Comparison of ENCODE assay signal across 12 cellular contexts in the genomic region with DNA sequence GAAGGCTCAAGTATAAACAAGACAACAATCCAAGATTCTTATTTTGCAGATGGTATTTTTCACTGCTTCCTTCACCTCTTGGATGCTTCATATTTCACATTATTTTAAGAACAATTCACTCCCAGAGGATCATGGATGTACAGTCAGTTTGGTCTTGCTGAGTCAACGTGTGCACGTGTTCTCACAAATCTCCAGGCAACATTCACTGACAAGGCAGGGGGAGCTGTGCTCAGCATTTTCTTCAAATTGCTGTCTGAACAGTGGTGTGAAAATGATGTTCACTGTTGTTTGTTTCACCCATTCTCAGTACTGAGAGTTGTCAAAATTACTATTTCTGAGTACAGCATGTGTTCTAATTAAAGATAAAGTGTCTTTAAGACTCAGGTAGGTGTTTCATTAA.
A peak's percentile ranks its signal among the peaks of the same experiment; 100 is the strongest.
DNase-seq lines count a peak whose midpoint lies in the region; ATAC-seq and TF ChIP-seq lines count a peak whose summit lies in the region.
"Had no signal": no experiment of that assay in that cellular context is flagged by ENCODE, and none has a peak within 500 bp of the region (broad histone marks: within the 10 kb centered on the region; RNA-seq: fewer than 3 reads in every experiment).

No MANE protein-coding gene starts in this region.

- H3K36me3 ChIP-seq in PC-3 (ENCODE audit: low read depth, low read length): no peaks in the 10 kb centered on the region
- H3K36me3 ChIP-seq: gastroesophageal sphincter, neutrophil had no signal

- no peak overlapping the region for H3K9ac ChIP-seq in PC-3 (ENCODE audit: low read length)

- CTCF ChIA-PET in activated CD4-positive, alpha-beta T cell treated with anti-CD3 and anti-CD28 coated beads for 36 hours (lab: Charles Lee): interaction anchor here (0.6 kb wide), 1 partner anchor 69 kb away, joined by 3 read pairs; no protein-coding TSS in a partner anchor
- CTCF ChIA-PET in PC-3 (lab: Charles Lee): interaction anchor here (0.6 kb wide), 2 partner anchors 303 to 819 kb away, joined by 4 read pairs; no protein-coding TSS in a partner anchor

- POLR2A ChIA-PET in activated CD4-positive, alpha-beta T cell treated with anti-CD3 and anti-CD28 coated beads for 36 hours (lab: Charles Lee): no interaction called here
- POLR2A ChIA-PET in PC-3 (lab: Charles Lee; ENCODE audit: unreplicated experiment): no interaction called here

- H3K4me3 ChIP-seq in PC-3 (ENCODE audit: low read length): no peak overlapping the region
- no peak overlapping the region for H3K4me3 ChIP-seq in skeletal muscle cell (ENCODE audit: low read depth, low read length)
- H3K4me3 ChIP-seq: gastroesophageal sphincter had no signal

- no peak overlapping the region for H2AFZ ChIP-seq in PC-3 (ENCODE audit: low read length)

- H3K4me2 ChIP-seq in PC-3 (ENCODE audit: low read length): no peak overlapping the region

- H3K27ac ChIP-seq in PC-3 (ENCODE audit: low read length): no peak overlapping the region
- H3K27ac ChIP-seq: gastroesophageal sphincter, neutrophil had no signal

- no peak overlapping the region for H3K27ac Mint-ChIP-seq in activated CD4-positive, alpha-beta T cell treated with anti-CD3 and anti-CD28 coated beads for 36 hours
- H3K27ac Mint-ChIP-seq: CD4-positive, CD25-positive, alpha-beta regulatory T cell had no signal

- no TSS peak for BruUV-seq in PC-3 (replicated peaks; lab: Mats Ljungman, UMichigan)

- no peaks in the 10 kb centered on the region for H3K9me2 ChIP-seq in PC-3 (replicated peaks; ENCODE audit: low read length)

- H3K4me1 Mint-ChIP-seq in activated CD4-positive, alpha-beta T cell treated with anti-CD3 and anti-CD28 coated beads for 36 hours: no peaks in the 10 kb centered on the region
- H3K4me1 Mint-ChIP-seq: CD4-positive, CD25-positive, alpha-beta regulatory T cell had no signal

- DNase-seq in activated CD4-positive, alpha-beta T cell treated with anti-CD3 and anti-CD28 coated beads for 36 hours: peak; percentile 11
- DNase-seq in activated CD4-positive, alpha-beta T cell treated with anti-CD3 and anti-CD28 coated beads, Interleukin-2, amount 50 U/mL, for 1 hour: no peak
- DNase-seq in PC-3 (peak; percentile 64), fibroblast of gingiva (ENCODE audit: low read depth) (peak; percentile 38), skeletal muscle cell (ENCODE audit: low read depth) (peak; percentile 47), epidermal melanocyte (ENCODE audit: insufficient read length, low spot score) (no peak), NCI-H526 (lab: John Stamatoyannopoulos, UW) (no peak), NCI-H2171 (lab: John Stamatoyannopoulos, UW) (no peak)
- DNase-seq: T-helper 1 cell had no signal

- no peaks in the 10 kb centered on the region for H3K9me3 ChIP-seq in PC-3 (ENCODE audit: low read length)
- H3K9me3 ChIP-seq: gastroesophageal sphincter, neutrophil had no signal

- H3K27me3 ChIP-seq in PC-3 (ENCODE audit: low read length): no peaks in the 10 kb centered on the region
- H3K27me3 ChIP-seq: gastroesophageal sphincter, neutrophil had no signal

- H3F3A ChIP-seq in PC-3 (ENCODE audit: low read length, unreplicated experiment): peaks cover 10% of the 10 kb centered on the region

- TF ChIP-seq CTCF in PC-3 (conservative IDR thresholded peaks at IDR 0.05; ENCODE audit: low read depth, low read length): peak; percentile 47

- H3K27me3 Mint-ChIP-seq in activated CD4-positive, alpha-beta T cell treated with anti-CD3 and anti-CD28 coated beads for 36 hours: peaks cover 2% of the 10 kb centered on the region
- H3K27me3 Mint-ChIP-seq: CD4-positive, CD25-positive, alpha-beta regulatory T cell had no signal

- no peaks in the 10 kb centered on the region for H3K36me3 Mint-ChIP-seq in activated CD4-positive, alpha-beta T cell treated with anti-CD3 and anti-CD28 coated beads for 36 hours (ENCODE audit: low read depth)
- H3K36me3 Mint-ChIP-seq: CD4-positive, CD25-positive, alpha-beta regulatory T cell had no signal

- H3K9me3 Mint-ChIP-seq in activated CD4-positive, alpha-beta T cell treated with anti-CD3 and anti-CD28 coated beads for 36 hours (ENCODE audit: low read depth): no peaks in the 10 kb centered on the region

- H3K79me2 ChIP-seq in PC-3 (ENCODE audit: low read length): no peaks in the 10 kb centered on the region

- H3K4me3 Mint-ChIP-seq in activated CD4-positive, alpha-beta T cell treated with anti-CD3 and anti-CD28 coated beads for 36 hours: no peak overlapping the region
- H3K4me3 Mint-ChIP-seq: CD4-positive, CD25-positive, alpha-beta regulatory T cell had no signal

- intact Hi-C loops in activated CD4-positive, alpha-beta T cell treated with anti-CD3 and anti-CD28 coated beads for 36 hours (cut with DNase I, micrococcal nuclease): no loop called here
- intact Hi-C loops in PC-3 (cut with micrococcal nuclease): loop anchor here (5.0 kb wide), 1 partner anchor 557 kb away; no protein-coding TSS in a partner anchor

- no peak for ATAC-seq in activated CD4-positive, alpha-beta T cell treated with anti-CD3 and anti-CD28 coated beads for 36 hours
- no peak for ATAC-seq in PC-3
- ATAC-seq: gastroesophageal sphincter had no signal

- peaks cover 50% of the 10 kb centered on the region for H3K4me1 ChIP-seq in PC-3 (ENCODE audit: insufficient read depth, low read length)
- H3K4me1 ChIP-seq: gastroesophageal sphincter had no signal

- no peaks in the 10 kb centered on the region for H4K20me1 ChIP-seq in PC-3 (ENCODE audit: low read length)

Comparison
In these comparisons a context has a peak if more than half of its experiments do, and no peak if none do; other contexts are left out.
1. DNase-seq: peak in activated CD4-positive, alpha-beta T cell treated with anti-CD3 and anti-CD28 coated beads for 36 hours (single experiment), PC-3 (single experiment), fibroblast of gingiva (single experiment) and skeletal muscle cell (single experiment); none in activated CD4-positive, alpha-beta T cell treated with anti-CD3 and anti-CD28 coated beads, Interleukin-2, amount 50 U/mL, for 1 hour (single experiment), epidermal melanocyte (single experiment), NCI-H526 (0 of 2) and NCI-H2171 (single experiment).